1 cellular context compared by ENCODE assay signal in genomic region chr19:36850646-36851442, GRCh38.
TF ChIP-seq lines count a peak whose summit lies in the region.

ZNF345 (plus strand) TSS chr19:36850876; CDS start chr19:36876831, 25,955 bp downstream.

TF ChIP-seq in HepG2, 621 proteins besides CTCF, POLR2A, EP300 and RAD21 (continued from another document and continues in another):
- TF ChIP-seq ZNF574 (CRISPR knock-in tag; IDR thresholded peaks at IDR 0.05) = peak; percentile 17; the same call in 1 of the 2 replicates
- no peak for TF ChIP-seq ZBTB10 (CRISPR knock-in tag; IDR thresholded peaks at IDR 0.05; ENCODE audit: borderline replicate concordance)
- no peak for TF ChIP-seq ZEB1 (IDR thresholded peaks at IDR 0.05; ENCODE audit: insufficient replicate concordance, low read depth)
- 0 out of 2 replicates have a peak, but pooled peaks have one; percentile 26 for TF ChIP-seq ZNF142 (CRISPR knock-in tag; IDR thresholded peaks at IDR 0.05)
- no peak for TF ChIP-seq ONECUT2 (CRISPR knock-in tag; IDR thresholded peaks at IDR 0.05)
- peak; percentile 54; the same call in 1 of the 2 replicates for TF ChIP-seq ZNF891 (CRISPR knock-in tag; IDR thresholded peaks at IDR 0.05)
- TF ChIP-seq NR1H2 (CRISPR knock-in tag; IDR thresholded peaks at IDR 0.05; ENCODE audit: borderline replicate concordance, low read depth) = no peak
- no peak for TF ChIP-seq ZNF782 (CRISPR knock-in tag; IDR thresholded peaks at IDR 0.05; ENCODE audit: borderline replicate concordance)
- TF ChIP-seq ZNF75D (CRISPR knock-in tag; IDR thresholded peaks at IDR 0.05; ENCODE audit: borderline replicate concordance) = no peak
- no peak for TF ChIP-seq SNAI1 (CRISPR knock-in tag; IDR thresholded peaks at IDR 0.05; ENCODE audit: borderline replicate concordance)
- no peak for TF ChIP-seq PLRG1 (conservative IDR thresholded peaks at IDR 0.05)
- no peak for TF ChIP-seq ZNF460 (CRISPR knock-in tag; IDR thresholded peaks at IDR 0.05; ENCODE audit: borderline replicate concordance)
- no peak for TF ChIP-seq CSRNP1 (CRISPR knock-in tag; IDR thresholded peaks at IDR 0.05)
- TF ChIP-seq ZNF337 (CRISPR knock-in tag; IDR thresholded peaks at IDR 0.05; ENCODE audit: borderline replicate concordance, low read depth) = no peak
- no peak for TF ChIP-seq ZBTB7A (CRISPR knock-in tag; IDR thresholded peaks at IDR 0.05)
- no peak for TF ChIP-seq ZNF563 (CRISPR knock-in tag; IDR thresholded peaks at IDR 0.05)
- TF ChIP-seq ZFP82 (CRISPR knock-in tag; IDR thresholded peaks at IDR 0.05; ENCODE audit: borderline replicate concordance) = no peak
- no peak for TF ChIP-seq ZNF333 (CRISPR knock-in tag; IDR thresholded peaks at IDR 0.05; ENCODE audit: borderline replicate concordance)
- TF ChIP-seq LBX2 (CRISPR knock-in tag; IDR thresholded peaks at IDR 0.05; ENCODE audit: borderline replicate concordance) = no peak; the same call in 1 of the 2 replicates
- TF ChIP-seq ZBTB37 (CRISPR knock-in tag; IDR thresholded peaks at IDR 0.05) = no peak
- TF ChIP-seq RFXANK (CRISPR knock-in tag; IDR thresholded peaks at IDR 0.05) = no peak
- no peak for TF ChIP-seq TARDBP (CRISPR knock-in tag; IDR thresholded peaks at IDR 0.05)
- no peak for TF ChIP-seq ZNF775 (CRISPR knock-in tag; IDR thresholded peaks at IDR 0.05; ENCODE audit: borderline replicate concordance)
- no peak for TF ChIP-seq ATF3 (CRISPR knock-in tag; IDR thresholded peaks at IDR 0.05)
- TF ChIP-seq ZNF468 (CRISPR knock-in tag; IDR thresholded peaks at IDR 0.05) = no peak
- TF ChIP-seq ZNF33A (CRISPR knock-in tag; IDR thresholded peaks at IDR 0.05; ENCODE audit: borderline replicate concordance) = no peak
- TF ChIP-seq TOPORS (CRISPR knock-in tag; IDR thresholded peaks at IDR 0.05) = no peak; the same call in none of the 2 replicates
- no peak for TF ChIP-seq ZSCAN5A (CRISPR knock-in tag; IDR thresholded peaks at IDR 0.05; ENCODE audit: borderline replicate concordance)
- no peak for TF ChIP-seq ZNF788 (CRISPR knock-in tag; IDR thresholded peaks at IDR 0.05; ENCODE audit: borderline replicate concordance)
- TF ChIP-seq LCORL (IDR thresholded peaks at IDR 0.05) = no peak
- 0 out of 2 replicates have a peak, but pooled peaks have one; percentile 53 for TF ChIP-seq LCORL (CRISPR knock-in tag; IDR thresholded peaks at IDR 0.05)
- TF ChIP-seq REL (CRISPR knock-in tag; conservative IDR thresholded peaks at IDR 0.05) = no peak
- no peak for TF ChIP-seq ZNF572 (CRISPR knock-in tag; IDR thresholded peaks at IDR 0.05)
- no peak for TF ChIP-seq ATF7-NPFF (CRISPR knock-in tag; IDR thresholded peaks at IDR 0.05; ENCODE audit: low read depth)
- TF ChIP-seq ZNF562 (CRISPR knock-in tag; IDR thresholded peaks at IDR 0.05; ENCODE audit: borderline replicate concordance) = no peak
- TF ChIP-seq ZSCAN9 (CRISPR knock-in tag; IDR thresholded peaks at IDR 0.05; ENCODE audit: borderline replicate concordance) = no peak
- no peak for TF ChIP-seq ZNF660 (CRISPR knock-in tag; IDR thresholded peaks at IDR 0.05; ENCODE audit: borderline replicate concordance, low read depth)
- TF ChIP-seq JUNB (CRISPR knock-in tag; IDR thresholded peaks at IDR 0.05; ENCODE audit: borderline replicate concordance) = no peak
- TF ChIP-seq ZNF704 (CRISPR knock-in tag; IDR thresholded peaks at IDR 0.05; ENCODE audit: borderline replicate concordance) = no peak; the same call in 1 of the 2 replicates
- 0 out of 2 replicates have a peak, but pooled peaks have one; percentile 27 for TF ChIP-seq ZBTB3 (CRISPR knock-in tag; IDR thresholded peaks at IDR 0.05; ENCODE audit: borderline replicate concordance, low read depth)
- TF ChIP-seq ZMYM2 (CRISPR knock-in tag; IDR thresholded peaks at IDR 0.05) = no peak
- TF ChIP-seq ZNF770 (CRISPR knock-in tag; IDR thresholded peaks at IDR 0.05) = no peak
- no peak for TF ChIP-seq TEAD2 (CRISPR knock-in tag; IDR thresholded peaks at IDR 0.05)
